5 cellular contexts compared by ENCODE assay signal in genomic region chr15:23081996-23082737, GRCh38. TPM values are rescaled to one million over a fixed set of nuclear protein-coding genes. Genes with fewer than 3 reads are reported as not detected.
"Had no signal": no experiment of that assay in that cellular context is flagged by ENCODE, and none has a peak within 500 bp of the region (broad histone marks: within the 10 kb centered on the region; RNA-seq: fewer than 3 reads in every experiment).

No MANE protein-coding gene starts in this region.

RNA-seq across cellular contexts. Expression of gene GOLGA6L1, which starts 54.5 kb away (rescaled TPM):
- total RNA-seq: HT1080, PC-3, SK-MEL-5, T-cell had no signal
- polyA plus RNA-seq: SK-N-SH had no signal
